In the genomic region with DNA sequence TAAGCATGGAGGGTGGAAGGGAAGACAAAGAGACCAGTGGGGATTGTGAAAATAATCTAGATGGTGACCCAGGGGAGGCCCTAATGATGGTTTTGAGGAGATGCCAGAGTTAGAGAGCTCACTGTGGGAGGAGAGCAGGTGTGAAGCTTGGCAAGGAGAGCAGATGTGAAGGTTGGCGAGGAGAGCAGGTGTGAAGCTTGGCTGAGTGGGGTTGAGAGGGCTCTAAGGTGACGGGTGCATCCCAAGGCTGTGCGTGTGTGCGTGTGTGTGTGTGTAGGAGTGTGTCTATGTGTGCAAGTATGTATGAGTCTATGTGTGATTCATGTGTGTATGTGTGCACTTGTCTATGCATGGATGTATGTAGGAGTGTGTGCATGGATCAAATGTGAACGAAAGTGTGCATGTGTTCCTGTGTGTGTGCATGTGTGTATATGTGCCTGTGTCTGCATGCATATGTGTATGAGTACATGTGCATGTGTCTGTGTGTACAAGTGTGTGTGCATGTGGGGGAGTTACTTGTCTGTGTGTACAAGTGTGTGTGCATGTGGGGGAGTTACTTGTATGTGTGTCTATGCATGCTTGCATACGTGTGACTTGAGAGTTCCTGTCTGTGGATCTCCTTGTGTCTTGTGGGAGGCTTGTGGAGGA, we compare ENCODE assay signal across 26 cellular contexts.
DNase-seq lines count a peak whose midpoint lies in the region; ATAC-seq, FAIRE-seq and TF ChIP-seq lines count a peak whose summit lies in the region.
"Had no signal": no experiment of that assay in that cellular context is flagged by ENCODE, and none has a peak within 500 bp of the region (broad histone marks: within the 10 kb centered on the region; RNA-seq: fewer than 3 reads in every experiment).

No MANE protein-coding gene starts in this region.

- no peaks in the 10 kb centered on the region for H3K27me3 Mint-ChIP-seq in osteocyte (ENCODE audit: unreplicated experiment)
- H3K27me3 Mint-ChIP-seq: activated CD8-positive, alpha-beta T cell treated with anti-CD3 and anti-CD28 coated beads for 36 hours; activated naive CD8-positive, alpha-beta T cell treated with anti-CD3 and anti-CD28 coated beads for 36 hours had no signal

- no peak overlapping the region for H3K4me3 Mint-ChIP-seq in osteocyte (ENCODE audit: unreplicated experiment)
- H3K4me3 Mint-ChIP-seq: activated CD8-positive, alpha-beta T cell treated with anti-CD3 and anti-CD28 coated beads for 36 hours; activated naive CD8-positive, alpha-beta T cell treated with anti-CD3 and anti-CD28 coated beads for 36 hours; activated T-helper 1 cell treated with anti-CD3 and anti-CD28 coated beads, Interleukin-12 subunit alpha, Interleukin-12 subunit beta, Interleukin-2, Interleukin-4 antibody, amounts not matched to agents 30 ng/mL and 10 ng/mL and 1 ng/mL, durations not matched to agents 14 hours and 24 hours and 36 hours; CD8-positive, alpha-beta T cell; memory B cell had no signal

- H3K36me3 Mint-ChIP-seq in osteocyte (ENCODE audit: unreplicated experiment), result peaks cover 34% of the 10 kb centered on the region
- H3K36me3 Mint-ChIP-seq: activated naive CD8-positive, alpha-beta T cell treated with anti-CD3 and anti-CD28 coated beads for 36 hours; CD8-positive, alpha-beta T cell had no signal

- no peaks in the 10 kb centered on the region for H3K36me3 ChIP-seq in body of pancreas (replicated peaks in 1 of 2; ENCODE audit: insufficient read depth in 1 of 2, low read depth in 2 of 2)
- H3K36me3 ChIP-seq: right lobe of liver had no signal

- FAIRE-seq in GM12891 (lab: Jason Lieb, UNC), result peak; percentile 26
- FAIRE-seq: frontal cortex, RCC 7860 had no signal

- no peaks in the 10 kb centered on the region for H3K27me3 ChIP-seq in body of pancreas
- H3K27me3 ChIP-seq: right lobe of liver, testis had no signal

- H3K27ac Mint-ChIP-seq in osteocyte (ENCODE audit: unreplicated experiment), result no peak overlapping the region
- H3K27ac Mint-ChIP-seq: activated CD8-positive, alpha-beta T cell treated with anti-CD3 and anti-CD28 coated beads for 36 hours; activated T-helper 1 cell treated with anti-CD3 and anti-CD28 coated beads, Interleukin-12 subunit alpha, Interleukin-12 subunit beta, Interleukin-2, Interleukin-4 antibody, amounts not matched to agents 30 ng/mL and 10 ng/mL and 1 ng/mL, durations not matched to agents 14 hours and 24 hours and 36 hours; CD8-positive, alpha-beta T cell; memory B cell had no signal

- 52 to 59% methylated on average over 6 of the region's 6 CpGs for WGBS in body of pancreas, 2 donors

- H3K9me3 ChIP-seq in body of pancreas, result no peaks in the 10 kb centered on the region
- H3K9me3 ChIP-seq: HAP-1, right lobe of liver, testis had no signal

- DNase-seq in GM12891 (ENCODE audit: insufficient read length, low spot score) (no peak), NCI-H2029 treated with DMSO at 0.1 percent for 48 hours (lab: John Stamatoyannopoulos, UW) (peak; percentile 56), body of pancreas (peak; percentile 29 to 71 (median 66)), osteocyte (ENCODE audit: extremely low spot score, unreplicated experiment) (peak; percentile 48), HT-29 (ENCODE audit: low spot score) (no peak)
- DNase-seq: activated CD8-positive, alpha-beta T cell treated with anti-CD3 and anti-CD28 coated beads for 36 hours; activated naive CD8-positive, alpha-beta T cell treated with anti-CD3 and anti-CD28 coated beads for 36 hours; effector CD4-positive, alpha-beta T cell; Kasumi-1; kidney glomerular epithelial cell; NCI-H1048; NCI-H446; NK-92 treated with Interleukin-12 subunit alpha and Interleukin-12 subunit beta, amount 100 ng/mL, for 24 hours; testis had no signal

- H3K27ac ChIP-seq in body of pancreas, result no peak overlapping the region
- H3K27ac ChIP-seq: parathyroid adenoma, right lobe of liver, SK-N-MC, testis had no signal

- intact Hi-C loops in body of pancreas (cut with DNase I), result no loop called here

- peaks cover 3% of the 10 kb centered on the region for H3K4me1 Mint-ChIP-seq in osteocyte (ENCODE audit: unreplicated experiment)
- H3K4me1 Mint-ChIP-seq: activated naive CD8-positive, alpha-beta T cell treated with anti-CD3 and anti-CD28 coated beads for 36 hours; memory B cell had no signal

- TF ChIP-seq CTCF in body of pancreas (IDR thresholded peaks at IDR 0.05), result no peak
- no peak for TF ChIP-seq CTCF in osteocyte (IDR thresholded peaks at IDR 0.05)

- peak; percentile 38 for ATAC-seq in body of pancreas
- no peak for ATAC-seq in activated CD4-positive, CD25-positive, alpha-beta regulatory T cell treated with anti-CD3 and anti-CD28 coated beads, Interleukin-2, amount 50 U/mL, for 24 hours
- no peak for ATAC-seq in HG02571 (IDR thresholded peaks at IDR 0.05; ENCODE audit: unreplicated experiment)
- ATAC-seq: activated CD8-positive, alpha-beta T cell treated with anti-CD3 and anti-CD28 coated beads for 36 hours; CD8-positive, alpha-beta T cell; esophagus mucosa; right lobe of liver had no signal

- no peak overlapping the region for H3K4me3 ChIP-seq in body of pancreas
- H3K4me3 ChIP-seq: HAP-1, right lobe of liver, SK-N-MC, testis had no signal

- H3K4me1 ChIP-seq in body of pancreas, result peaks cover 8% of the 10 kb centered on the region
- H3K4me1 ChIP-seq: HAP-1, parathyroid adenoma, right lobe of liver had no signal

- H3K9me3 Mint-ChIP-seq in osteocyte (ENCODE audit: unreplicated experiment), result no peaks in the 10 kb centered on the region
- H3K9me3 Mint-ChIP-seq: activated CD8-positive, alpha-beta T cell treated with anti-CD3 and anti-CD28 coated beads for 36 hours; activated naive CD8-positive, alpha-beta T cell treated with anti-CD3 and anti-CD28 coated beads for 36 hours; activated T-helper 1 cell treated with anti-CD3 and anti-CD28 coated beads, Interleukin-12 subunit alpha, Interleukin-12 subunit beta, Interleukin-2, Interleukin-4 antibody, amounts not matched to agents 30 ng/mL and 10 ng/mL and 1 ng/mL, durations not matched to agents 14 hours and 24 hours and 36 hours; CD8-positive, alpha-beta T cell had no signal

- TF ChIP-seq POLR2A in GM12891 (IDR thresholded peaks at IDR 0.05; ENCODE audit: low read depth, low read length) (no peak), body of pancreas (IDR thresholded peaks at IDR 0.05) (no peak)

TF ChIP-seq in GM12891, 5 proteins besides CTCF, POLR2A, EP300 and RAD21:
- no peak for TF ChIP-seq TAF1 (IDR thresholded peaks at IDR 0.05; ENCODE audit: low read depth, low read length)
- no peak for TF ChIP-seq PAX5 (IDR thresholded peaks at IDR 0.05; ENCODE audit: insufficient read depth, low read length, severe bottlenecking)
- TF ChIP-seq POU2F2 (IDR thresholded peaks at IDR 0.05; ENCODE audit: low read depth, low read length), result no peak
- TF ChIP-seq SPI1 (IDR thresholded peaks at IDR 0.05; ENCODE audit: low read depth, low read length), result no peak
- TF ChIP-seq POLR2AphosphoS5 (IDR thresholded peaks at IDR 0.05; ENCODE audit: low read depth, low read length), result no peak

Comparison
In these comparisons a context has a peak if more than half of its experiments do, and no peak if none do; other contexts are left out.
1. DNase-seq: peak in NCI-H2029 treated with DMSO at 0.1 percent for 48 hours (single experiment), body of pancreas (4 of 4) and osteocyte (single experiment); none in GM12891 (single experiment) and HT-29 (single experiment).